Comparison of ENCODE assay signal across 7 cellular contexts in genomic region chr7:106870983-106871410, GRCh38. TPM values are rescaled to one million over a fixed set of nuclear protein-coding genes. Genes with fewer than 3 reads are reported as not detected.
DNase-seq lines count a peak whose midpoint lies in the region; ATAC-seq and TF ChIP-seq lines count a peak whose summit lies in the region.

No MANE protein-coding gene starts in this region.

- no peaks in the 10 kb centered on the region for H3K4me1 Mint-ChIP-seq in Caco-2 (ENCODE audit: low read depth, unreplicated experiment)

- TF ChIP-seq CTCF in Peyer's patch (IDR thresholded peaks at IDR 0.05) = no peak
- no peak for TF ChIP-seq CTCF in Caco-2 (IDR thresholded peaks at IDR 0.05; ENCODE audit: insufficient read depth in 1 of 2, low read depth in 1 of 2, low read length in 1 of 2, severe bottlenecking in 1 of 2, unreplicated experiment in 1 of 2)

- no peak overlapping the region for H3K4me3 Mint-ChIP-seq in Caco-2 (ENCODE audit: unreplicated experiment)

- no peaks in the 10 kb centered on the region for H3K36me3 Mint-ChIP-seq in Caco-2 (ENCODE audit: insufficient read depth, unreplicated experiment)

- CTCF ChIA-PET in Caco-2 (lab: Charles Lee) = no interaction called here

- peak overlapping the region in 2 of 4 donors; percentile 34 to 52 for H3K27ac ChIP-seq in Peyer's patch

- POLR2A ChIA-PET in Caco-2 (lab: Charles Lee) = no interaction called here

- H3K27ac Mint-ChIP-seq in Caco-2 (ENCODE audit: unreplicated experiment) = no peak overlapping the region

- no peak overlapping the region for H3K4me3 ChIP-seq in Peyer's patch
- no peak overlapping the region for H3K4me3 ChIP-seq in Caco-2 (ENCODE audit: low read depth, low read length)

- ATAC-seq in GM19035 (IDR thresholded peaks at IDR 0.05; ENCODE audit: unreplicated experiment) (peak; percentile 91), HG02884 (IDR thresholded peaks at IDR 0.05; ENCODE audit: unreplicated experiment) (peak; percentile 85)

- H3K27me3 ChIP-seq in Peyer's patch (no peaks in the 10 kb centered on the region), Caco-2 (replicated peaks; ENCODE audit: control insufficient read depth, insufficient read depth, low read length) (no peaks in the 10 kb centered on the region)

- intact Hi-C loops in Caco-2 (cut with micrococcal nuclease; ENCODE audit: unreplicated experiment) = no loop called here

- no peaks in the 10 kb centered on the region for H3K36me3 ChIP-seq in Peyer's patch
- no peaks in the 10 kb centered on the region for H3K36me3 ChIP-seq in Caco-2 (ENCODE audit: control insufficient read depth, insufficient read depth, low read length)

- DNase-seq in SIG-M5 (lab: John Stamatoyannopoulos, UW) (peak; percentile 65), renal cortical epithelial cell (ENCODE audit: low read depth) (peak; percentile 26), Peyer's patch (no peak), Caco-2 (no peak)
- no peak for DNase-seq in stimulated activated naive CD4-positive, alpha-beta T cell treated with Interleukin-2 at 50 U/mL for 16 hours (lab: John Stamatoyannopoulos, UW)

- no peaks in the 10 kb centered on the region for H3K9me3 Mint-ChIP-seq in Caco-2 (ENCODE audit: unreplicated experiment)

- TF ChIP-seq POLR2A in Peyer's patch (IDR thresholded peaks at IDR 0.05) = no peak

- BruUV-seq in Caco-2 (replicated peaks; lab: Mats Ljungman, UMichigan) = no TSS peak

- peaks cover 9% of the 10 kb centered on the region for H3K27me3 Mint-ChIP-seq in Caco-2 (ENCODE audit: insufficient read depth, unreplicated experiment)

- peaks cover 0 to 9% (median 5%) of the 10 kb centered on the region in 4 donors for H3K4me1 ChIP-seq in Peyer's patch
- no peaks in the 10 kb centered on the region for H3K4me1 ChIP-seq in Caco-2

- H3K9me3 ChIP-seq in Peyer's patch (no peaks in the 10 kb centered on the region), Caco-2 (no peaks in the 10 kb centered on the region)

RNA-seq across cellular contexts. Expression of gene PIK3CG, which starts 5.9 kb away (rescaled TPM):
- not detected in 2 replicates for total RNA-seq in renal cortical epithelial cell
- 10 to 100 TPM in 2 of 4 donors, 1 to 10 TPM in 2; 6.2 to 34.7 (median 9.7) TPM for total RNA-seq in Peyer's patch
- total RNA-seq in Caco-2 (2022) = not detected in 2 replicates

Comparison
In these comparisons a context has a peak if more than half of its experiments do, and no peak if none do; other contexts are left out.
1. DNase-seq: peak in SIG-M5 (single experiment) and renal cortical epithelial cell (single experiment); none in Peyer's patch (0 of 3), Caco-2 (0 of 2) and stimulated activated naive CD4-positive, alpha-beta T cell treated with Interleukin-2 at 50 U/mL for 16 hours (single experiment).